Comparison of ENCODE assay signal across 8 cellular contexts in the genomic region with DNA sequence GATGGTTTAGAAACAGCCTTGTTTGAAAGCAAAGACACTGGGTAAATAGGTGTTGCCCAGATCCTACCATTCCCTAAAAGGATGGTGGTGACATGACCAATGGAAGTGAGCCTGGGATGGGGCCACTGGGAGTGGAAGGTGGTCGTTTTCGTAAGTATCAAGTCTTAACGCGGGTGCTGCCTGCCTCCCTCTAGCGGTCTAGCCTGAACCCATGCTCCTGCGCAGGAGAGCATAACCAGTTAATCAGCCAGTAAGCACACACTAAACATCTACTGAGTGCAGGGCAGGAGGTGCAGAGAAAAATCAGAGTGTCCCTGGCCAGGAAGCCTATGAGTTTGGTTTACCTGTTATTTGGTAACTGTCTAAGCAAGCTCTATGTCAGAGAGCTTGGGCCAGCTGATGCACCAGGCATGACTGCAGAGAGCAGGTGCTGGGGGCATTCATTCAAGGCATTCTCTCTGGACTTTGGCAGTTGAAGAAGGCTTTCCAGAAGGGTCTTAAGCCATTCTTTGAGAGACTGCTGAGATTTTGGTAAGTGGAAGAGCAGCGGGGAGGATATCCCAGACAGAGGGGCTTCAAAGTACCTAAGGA. TPM values are rescaled to one million over a fixed set of nuclear protein-coding genes. Genes with fewer than 3 reads are reported as not detected.
A peak's percentile ranks its signal among the peaks of the same experiment; 100 is the strongest.
DNase-seq lines count a peak whose midpoint lies in the region; ATAC-seq and TF ChIP-seq lines count a peak whose summit lies in the region.

No MANE protein-coding gene starts in this region.

- intact Hi-C loops in mucosa of descending colon (cut with DNase I, micrococcal nuclease), result no loop called here
- intact Hi-C loops in activated T-helper 2 cell treated with anti-CD3 and anti-CD28 coated beads, Interferon-gamma antibody, Interleukin-2, Interleukin-4, amounts not matched to agents 10 μg/mL and 5 μg/mL and 100 μg/mL, durations not matched to agents 14 hours and 24 hours and 36 hours (cut with micrococcal nuclease), result no loop called here

- H3K4me3 ChIP-seq in GM06990 (replicated peaks; ENCODE audit: low read depth, low read length) (no peak overlapping the region), coronary artery (peak overlapping the region; percentile 14), mucosa of descending colon (no peak overlapping the region)

- no peak overlapping the region for H3K27ac ChIP-seq in coronary artery

- no peaks in the 10 kb centered on the region for H3K36me3 Mint-ChIP-seq in activated T-helper 2 cell treated with anti-CD3 and anti-CD28 coated beads, Interferon-gamma antibody, Interleukin-2, Interleukin-4, amounts not matched to agents 10 μg/mL and 5 μg/mL and 100 μg/mL, durations not matched to agents 14 hours and 24 hours and 36 hours (ENCODE audit: low read depth)

- ATAC-seq in mucosa of descending colon (peak; percentile 67), GM21619 (IDR thresholded peaks at IDR 0.05; ENCODE audit: unreplicated experiment) (no peak), GM21786 (IDR thresholded peaks at IDR 0.05; ENCODE audit: unreplicated experiment) (no peak)

- TF ChIP-seq CTCF in GM06990 (IDR thresholded peaks at IDR 0.05; ENCODE audit: insufficient read depth, low read length, poor library complexity, severe bottlenecking) (peak; percentile 70), coronary artery (IDR thresholded peaks at IDR 0.05) (no peak), mucosa of descending colon (IDR thresholded peaks at IDR 0.05) (no peak)

- no peaks in the 10 kb centered on the region for H3K4me1 Mint-ChIP-seq in activated T-helper 2 cell treated with anti-CD3 and anti-CD28 coated beads, Interferon-gamma antibody, Interleukin-2, Interleukin-4, amounts not matched to agents 10 μg/mL and 5 μg/mL and 100 μg/mL, durations not matched to agents 14 hours and 24 hours and 36 hours (ENCODE audit: low read depth)

- H3K27ac Mint-ChIP-seq in activated T-helper 2 cell treated with anti-CD3 and anti-CD28 coated beads, Interferon-gamma antibody, Interleukin-2, Interleukin-4, amounts not matched to agents 10 μg/mL and 5 μg/mL and 100 μg/mL, durations not matched to agents 14 hours and 24 hours and 36 hours, result no peak overlapping the region

- no peak for DNase-seq in GM06990 (ENCODE audit: extremely low read depth, insufficient read length)
- peak; percentile 6 for DNase-seq in NCI-H1694 (lab: John Stamatoyannopoulos, UW)
- DNase-seq in coronary artery (ENCODE audit: low spot score), result no peak
- DNase-seq in mucosa of descending colon, result peak in 1 of 3 donors; percentile 12
- DNase-seq in DMS153 treated with DMSO at 0.1 percent for 48 hours (lab: John Stamatoyannopoulos, UW; ENCODE audit: unreplicated experiment), result no peak
- DNase-seq in activated T-helper 2 cell treated with anti-CD3 and anti-CD28 coated beads, Interferon-gamma antibody, Interleukin-2, Interleukin-4, amounts not matched to agents 10 μg/mL and 5 μg/mL and 100 μg/mL, durations not matched to agents 14 hours and 24 hours and 36 hours (ENCODE audit: low spot score), result no peak

- no peaks in the 10 kb centered on the region for H3K27me3 ChIP-seq in GM06990 (replicated peaks; ENCODE audit: control insufficient read depth, insufficient read depth, low read length)

- no peaks in the 10 kb centered on the region for H3K9me3 Mint-ChIP-seq in activated T-helper 2 cell treated with anti-CD3 and anti-CD28 coated beads, Interferon-gamma antibody, Interleukin-2, Interleukin-4, amounts not matched to agents 10 μg/mL and 5 μg/mL and 100 μg/mL, durations not matched to agents 14 hours and 24 hours and 36 hours

- no peaks in the 10 kb centered on the region for H3K9me3 ChIP-seq in mucosa of descending colon

- H3K4me3 Mint-ChIP-seq in activated T-helper 2 cell treated with anti-CD3 and anti-CD28 coated beads, Interferon-gamma antibody, Interleukin-2, Interleukin-4, amounts not matched to agents 10 μg/mL and 5 μg/mL and 100 μg/mL, durations not matched to agents 14 hours and 24 hours and 36 hours (ENCODE audit: low read depth), result no peak overlapping the region

- H3K36me3 ChIP-seq in GM06990 (ENCODE audit: control insufficient read depth, insufficient read depth, low read length) (no peaks in the 10 kb centered on the region; the same call in 1 of the 2 replicates), mucosa of descending colon (ENCODE audit: low read depth) (no peaks in the 10 kb centered on the region)

- no peaks in the 10 kb centered on the region for H3K4me1 ChIP-seq in mucosa of descending colon (ENCODE audit: low read depth)

- H3K27me3 Mint-ChIP-seq in activated T-helper 2 cell treated with anti-CD3 and anti-CD28 coated beads, Interferon-gamma antibody, Interleukin-2, Interleukin-4, amounts not matched to agents 10 μg/mL and 5 μg/mL and 100 μg/mL, durations not matched to agents 14 hours and 24 hours and 36 hours (ENCODE audit: low read depth), result peaks cover 7% of the 10 kb centered on the region

RNA-seq across cellular contexts. Expression of a gene that starts 0.9 kb away (rescaled TPM):
- total RNA-seq in mucosa of descending colon, result 1 to 10 TPM; 1.3 to 4.5 (median 1.9) TPM
- 0.32 and 0.48 TPM in 2 replicates for total RNA-seq in activated T-helper 2 cell treated with anti-CD3 and anti-CD28 coated beads, Interferon-gamma antibody, Interleukin-2, Interleukin-4, amounts not matched to agents 10 μg/mL and 5 μg/mL and 100 μg/mL, durations not matched to agents 14 hours and 24 hours and 36 hours
